Comparison of ENCODE assay signal across 12 cellular contexts in the genomic region with DNA sequence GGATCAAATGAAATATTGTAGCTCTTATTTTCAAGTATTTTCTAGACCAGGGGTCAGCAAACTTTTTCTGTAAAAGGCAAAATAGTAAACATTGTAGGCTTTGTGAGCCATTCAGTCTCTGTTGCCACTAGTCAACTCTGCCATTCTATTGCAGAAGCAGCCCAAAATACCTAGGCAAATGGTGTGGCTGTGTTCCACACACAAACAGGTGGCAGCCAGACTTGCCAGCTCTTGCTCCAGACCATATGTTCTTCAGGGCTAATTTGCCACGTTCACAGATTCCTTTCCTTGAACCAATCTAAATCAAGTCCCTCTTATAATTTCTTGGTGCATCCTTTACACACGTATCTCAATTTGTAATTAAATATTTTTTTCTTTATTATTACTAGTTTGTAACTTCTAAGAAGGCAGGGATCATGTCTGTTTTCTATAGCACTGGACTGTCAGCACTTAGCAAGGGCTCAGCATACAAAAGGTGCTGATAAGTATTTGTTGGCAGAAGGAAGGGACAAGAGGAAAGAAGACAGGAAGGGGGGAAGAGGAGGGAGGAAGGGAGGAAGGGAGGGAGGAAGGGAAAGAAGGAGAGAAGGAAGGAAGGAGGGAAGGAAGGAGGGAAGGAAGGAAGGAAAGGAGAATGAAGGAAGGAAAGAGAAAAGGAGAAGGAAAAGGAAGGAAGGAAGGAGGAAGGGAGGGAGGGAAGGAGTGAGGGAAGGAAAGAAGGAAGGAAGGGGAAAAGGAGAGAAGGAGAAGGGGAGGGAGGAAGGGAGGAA.
DNase-seq lines count a peak whose midpoint lies in the region; ATAC-seq and TF ChIP-seq lines count a peak whose summit lies in the region.
"Had no signal": no experiment of that assay in that cellular context is flagged by ENCODE, and none has a peak within 500 bp of the region (broad histone marks: within the 10 kb centered on the region; RNA-seq: fewer than 3 reads in every experiment).

No MANE protein-coding gene starts in this region.

- H3K4me3 ChIP-seq in CD8-positive, alpha-beta memory T cell (ENCODE audit: low read length): no peak overlapping the region
- no peak overlapping the region for H3K4me3 ChIP-seq in body of pancreas
- H3K4me3 ChIP-seq in BE2C (ENCODE audit: low read depth, low read length): no peak overlapping the region
- H3K4me3 ChIP-seq: lung had no signal

- peak overlapping the region; percentile 13 to 92 (median 79) for H3K27ac Mint-ChIP-seq in CD8-positive, alpha-beta memory T cell
- no peak overlapping the region for H3K27ac Mint-ChIP-seq in type B pancreatic cell
- peak overlapping the region in 3 of 10 donors; percentile 38 to 77 (median 64) for H3K27ac Mint-ChIP-seq in naive thymus-derived CD8-positive, alpha-beta T cell
- H3K27ac Mint-ChIP-seq: activated naive CD8-positive, alpha-beta T cell treated with anti-CD3 and anti-CD28 coated beads for 36 hours had no signal

- no peaks in the 10 kb centered on the region for H3K27me3 Mint-ChIP-seq in CD8-positive, alpha-beta memory T cell
- H3K27me3 Mint-ChIP-seq in type B pancreatic cell: peaks cover 13% of the 10 kb centered on the region
- no peaks in the 10 kb centered on the region for H3K27me3 Mint-ChIP-seq in naive thymus-derived CD8-positive, alpha-beta T cell

- CTCF ChIA-PET in CD8-positive, alpha-beta memory T cell (lab: Charles Lee): no interaction called here

- peak; percentile 50 for ATAC-seq in GM19452 (IDR thresholded peaks at IDR 0.05; ENCODE audit: unreplicated experiment)
- peak; percentile 45 for ATAC-seq in HG03159 (IDR thresholded peaks at IDR 0.05; ENCODE audit: unreplicated experiment)
- ATAC-seq in body of pancreas: peak; percentile 56
- ATAC-seq in naive thymus-derived CD8-positive, alpha-beta T cell: no peak

- no peaks in the 10 kb centered on the region for H3K9me3 ChIP-seq in CD8-positive, alpha-beta memory T cell (ENCODE audit: low read length)
- H3K9me3 ChIP-seq in body of pancreas: no peaks in the 10 kb centered on the region
- no peaks in the 10 kb centered on the region; the same call in 1 of the 2 replicates for H3K9me3 ChIP-seq in BE2C

- H3K4me3 Mint-ChIP-seq in CD8-positive, alpha-beta memory T cell: no peak overlapping the region
- no peak overlapping the region for H3K4me3 Mint-ChIP-seq in type B pancreatic cell
- H3K4me3 Mint-ChIP-seq in naive thymus-derived CD8-positive, alpha-beta T cell: no peak overlapping the region
- H3K4me3 Mint-ChIP-seq: activated naive CD8-positive, alpha-beta T cell treated with anti-CD3 and anti-CD28 coated beads for 36 hours had no signal

- no peak overlapping the region for H3K27ac ChIP-seq in CD8-positive, alpha-beta memory T cell (ENCODE audit: low read depth, low read length)
- H3K27ac ChIP-seq in body of pancreas: peak overlapping the region; percentile 2 to 86 (median 72)
- H3K27ac ChIP-seq: epithelial cell of prostate had no signal

- H3K4me1 Mint-ChIP-seq in CD8-positive, alpha-beta memory T cell: peaks cover 22 to 40% (median 37%) of the 10 kb centered on the region in 3 donors
- H3K4me1 Mint-ChIP-seq in type B pancreatic cell (ENCODE audit: unreplicated experiment): no peaks in the 10 kb centered on the region
- H3K4me1 Mint-ChIP-seq in naive thymus-derived CD8-positive, alpha-beta T cell: peaks cover 0 to 17% (median 3%) of the 10 kb centered on the region in 4 donors

- H3K36me3 Mint-ChIP-seq in CD8-positive, alpha-beta memory T cell: peaks cover 5 to 25% (median 10%) of the 10 kb centered on the region in 3 donors
- H3K36me3 Mint-ChIP-seq in type B pancreatic cell: no peaks in the 10 kb centered on the region
- H3K36me3 Mint-ChIP-seq in naive thymus-derived CD8-positive, alpha-beta T cell: peaks cover 0 to 3% (median 0%) of the 10 kb centered on the region in 3 donors

- WGBS in body of pancreas, 2 donors: 31 to 37% methylated on average over 2 of the region's 2 CpGs

- H3K27me3 ChIP-seq in CD8-positive, alpha-beta memory T cell (ENCODE audit: insufficient read depth, low read length, poor library complexity, severe bottlenecking): no peaks in the 10 kb centered on the region
- H3K27me3 ChIP-seq in body of pancreas: no peaks in the 10 kb centered on the region
- H3K27me3 ChIP-seq in BE2C: no peaks in the 10 kb centered on the region; the same call in 1 of the 2 replicates

- TF ChIP-seq CTCF in body of pancreas (IDR thresholded peaks at IDR 0.05) (no peak), BE2C (IDR thresholded peaks at IDR 0.05; ENCODE audit: low read depth, low read length) (no peak), type B pancreatic cell (conservative IDR thresholded peaks at IDR 0.05) (no peak)

- H3K4me1 ChIP-seq in CD8-positive, alpha-beta memory T cell (ENCODE audit: insufficient read depth, low read length): no peaks in the 10 kb centered on the region
- H3K4me1 ChIP-seq in body of pancreas: peaks cover 66% of the 10 kb centered on the region
- no peaks in the 10 kb centered on the region for H3K4me1 ChIP-seq in BE2C

- no peaks in the 10 kb centered on the region for H3K9me3 Mint-ChIP-seq in CD8-positive, alpha-beta memory T cell
- H3K9me3 Mint-ChIP-seq in type B pancreatic cell: no peaks in the 10 kb centered on the region
- no peaks in the 10 kb centered on the region for H3K9me3 Mint-ChIP-seq in naive thymus-derived CD8-positive, alpha-beta T cell
- H3K9me3 Mint-ChIP-seq: activated naive CD8-positive, alpha-beta T cell treated with anti-CD3 and anti-CD28 coated beads for 36 hours had no signal

- no peaks in the 10 kb centered on the region for H3K36me3 ChIP-seq in CD8-positive, alpha-beta memory T cell (ENCODE audit: insufficient read depth, low read length)
- H3K36me3 ChIP-seq in body of pancreas (replicated peaks in 1 of 2; ENCODE audit: insufficient read depth in 1 of 2, low read depth in 2 of 2) (no peaks in the 10 kb centered on the region), BE2C (no peaks in the 10 kb centered on the region)

- no peak for DNase-seq in CD8-positive, alpha-beta memory T cell
- peak; percentile 63 to 81 (median 74) for DNase-seq in body of pancreas
- no peak for DNase-seq in NCI-H146 treated with DMSO at 0.1 percent for 48 hours (lab: John Stamatoyannopoulos, UW; ENCODE audit: unreplicated experiment)
- DNase-seq in BE2C: no peak
- DNase-seq in type B pancreatic cell (ENCODE audit: extremely low spot score, unreplicated experiment): no peak
- no peak for DNase-seq in naive thymus-derived CD8-positive, alpha-beta T cell
- DNase-seq: activated naive CD8-positive, alpha-beta T cell treated with anti-CD3 and anti-CD28 coated beads for 36 hours; small intestine had no signal

- POLR2A ChIA-PET in CD8-positive, alpha-beta memory T cell (lab: Charles Lee): no interaction called here
- POLR2A ChIA-PET in naive thymus-derived CD8-positive, alpha-beta T cell (lab: Charles Lee): no interaction called here

- TF ChIP-seq POLR2A in body of pancreas (IDR thresholded peaks at IDR 0.05): no peak

- intact Hi-C loops in body of pancreas (cut with DNase I): no loop called here

Comparison
In these comparisons a context has a peak if more than half of its experiments do, and no peak if none do; other contexts are left out.
1. DNase-seq: peak in body of pancreas (4 of 4); none in CD8-positive, alpha-beta memory T cell (0 of 5), NCI-H146 treated with DMSO at 0.1 percent for 48 hours (single experiment), BE2C (single experiment), type B pancreatic cell (single experiment) and naive thymus-derived CD8-positive, alpha-beta T cell (0 of 10).
2. ATAC-seq: peak in GM19452 (single experiment), HG03159 (single experiment) and body of pancreas (single experiment); none in naive thymus-derived CD8-positive, alpha-beta T cell (0 of 2).